In the genomic region with DNA sequence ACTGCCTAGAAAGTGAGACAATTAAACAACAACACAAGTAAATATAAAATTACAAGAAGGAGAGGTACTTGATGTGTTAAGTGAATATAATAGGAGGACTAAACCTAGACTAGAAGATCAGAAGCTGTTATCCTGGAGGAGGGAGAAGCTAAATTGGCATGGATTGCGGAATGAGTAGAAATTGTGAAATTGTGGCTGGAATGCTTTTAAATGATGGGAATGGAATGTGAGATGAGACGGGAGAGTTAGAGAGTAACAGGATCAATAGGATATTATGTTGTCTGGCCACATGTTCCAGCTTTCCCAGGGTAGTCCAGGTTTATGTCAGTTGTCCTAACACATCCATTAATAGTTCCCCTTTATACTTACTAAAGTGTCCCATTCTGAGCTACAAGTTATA, we compare ENCODE assay signal across 17 cellular contexts. TPM values are rescaled to one million over a fixed set of nuclear protein-coding genes. Genes with fewer than 3 reads are reported as not detected.
DNase-seq lines count a peak whose midpoint lies in the region; ATAC-seq, FAIRE-seq and TF ChIP-seq lines count a peak whose summit lies in the region.
"Had no signal": no experiment of that assay in that cellular context is flagged by ENCODE, and none has a peak within 500 bp of the region (broad histone marks: within the 10 kb centered on the region; RNA-seq: fewer than 3 reads in every experiment).

No MANE protein-coding gene starts in this region.

- no peak for TF ChIP-seq EP300 in Ishikawa (IDR thresholded peaks at IDR 0.05; ENCODE audit: borderline replicate concordance)

- H3K4me3 ChIP-seq in breast epithelium (no peak overlapping the region), fibroblast of mammary gland (ENCODE audit: control insufficient read depth, low read depth, low read length) (no peak overlapping the region)

- H3K27me3 Mint-ChIP-seq in MCF 10A (ENCODE audit: insufficient read depth, unreplicated experiment): no peaks in the 10 kb centered on the region
- H3K27me3 Mint-ChIP-seq: CD4-positive, alpha-beta T cell had no signal

- no peak for TF ChIP-seq RAD21 in Ishikawa (IDR thresholded peaks at IDR 0.05; ENCODE audit: low read depth)

- no peaks in the 10 kb centered on the region for H3K9me3 Mint-ChIP-seq in MCF 10A (ENCODE audit: unreplicated experiment)

- H3K36me3 ChIP-seq in breast epithelium: no peaks in the 10 kb centered on the region

- DNase-seq in MCF 10A (ENCODE audit: unreplicated experiment): peak; percentile 33
- no peak for DNase-seq in breast epithelium (ENCODE audit: low spot score in 2 of 2)
- DNase-seq in fibroblast of mammary gland (ENCODE audit: low read depth): peak; percentile 3
- peak; percentile 69 for DNase-seq in renal cortical epithelial cell (ENCODE audit: low read depth)
- no peak for DNase-seq in GM19239 (ENCODE audit: insufficient read length, low spot score)
- DNase-seq: Caco-2; CD4-positive, alpha-beta T cell; GOT3; H7; HFFc6 had no signal

- no peak overlapping the region for H3K27ac Mint-ChIP-seq in MCF 10A (ENCODE audit: low read depth, unreplicated experiment)
- H3K27ac Mint-ChIP-seq: CD4-positive, alpha-beta T cell; HFFc6 had no signal

- FAIRE-seq in GM19239 (lab: Jason Lieb, UNC): no peak
- FAIRE-seq: D721Med, G401.6, GM12891 had no signal

- POLR2A ChIA-PET in MCF 10A (lab: Yijun Ruan, JAX): no interaction called here

- TF ChIP-seq CTCF in MCF 10A (IDR thresholded peaks at IDR 0.05; ENCODE audit: unreplicated experiment): no peak
- TF ChIP-seq CTCF in breast epithelium (IDR thresholded peaks at IDR 0.05): no peak
- TF ChIP-seq CTCF in fibroblast of mammary gland (conservative IDR thresholded peaks at IDR 0.05; ENCODE audit: control insufficient read depth, insufficient read depth, low read depth, low read length): no peak

- H3K27me3 ChIP-seq in breast epithelium: no peaks in the 10 kb centered on the region

- no peaks in the 10 kb centered on the region for H3K4me1 Mint-ChIP-seq in MCF 10A (ENCODE audit: insufficient read depth, unreplicated experiment)

- H3K27ac ChIP-seq in breast epithelium: no peak overlapping the region
- H3K27ac ChIP-seq: C4-2B had no signal

- ATAC-seq in HG03342 (IDR thresholded peaks at IDR 0.05; ENCODE audit: unreplicated experiment): no peak
- ATAC-seq: HCT116 had no signal

- BruUV-seq in MCF 10A (replicated peaks; lab: Mats Ljungman, UMichigan): no TSS peak

- TF ChIP-seq POLR2A in breast epithelium (IDR thresholded peaks at IDR 0.05): no peak

- intact Hi-C loops in MCF 10A (cut with micrococcal nuclease) (no loop called here), breast epithelium (cut with DNase I; ENCODE audit: low total_unique reads) (no loop called here)

- CTCF ChIA-PET in MCF 10A (lab: Yijun Ruan, JAX): interaction anchor here (0.8 kb wide), 1 partner anchor 17 kb away, joined by 3 read pairs; no protein-coding TSS in a partner anchor

- H3K36me3 Mint-ChIP-seq in MCF 10A (ENCODE audit: insufficient read depth, unreplicated experiment): no peaks in the 10 kb centered on the region

- no peaks in the 10 kb centered on the region for H3K9me3 ChIP-seq in breast epithelium
- H3K9me3 ChIP-seq: Caco-2 had no signal

- no peak overlapping the region for H3K4me3 Mint-ChIP-seq in MCF 10A (ENCODE audit: unreplicated experiment)
- H3K4me3 Mint-ChIP-seq: CD4-positive, alpha-beta T cell; HFFc6 had no signal

- H3K4me1 ChIP-seq in breast epithelium: no peaks in the 10 kb centered on the region
- H3K4me1 ChIP-seq: Caco-2 had no signal

TF ChIP-seq in Ishikawa, 13 proteins besides CTCF, POLR2A, EP300 and RAD21:
- TF ChIP-seq NFIC (IDR thresholded peaks at IDR 0.05) (no peak), YY1 (IDR thresholded peaks at IDR 0.05; ENCODE audit: low read depth) (no peak), FOXM1 (IDR thresholded peaks at IDR 0.05; ENCODE audit: borderline replicate concordance, low read depth) (no peak), TCF12 (IDR thresholded peaks at IDR 0.05; ENCODE audit: low read depth) (no peak), CEBPB (IDR thresholded peaks at IDR 0.05) (0 out of 2 replicates have a peak, but pooled peaks have one; percentile 34)
- TF ChIP-seq, protein P1, sequence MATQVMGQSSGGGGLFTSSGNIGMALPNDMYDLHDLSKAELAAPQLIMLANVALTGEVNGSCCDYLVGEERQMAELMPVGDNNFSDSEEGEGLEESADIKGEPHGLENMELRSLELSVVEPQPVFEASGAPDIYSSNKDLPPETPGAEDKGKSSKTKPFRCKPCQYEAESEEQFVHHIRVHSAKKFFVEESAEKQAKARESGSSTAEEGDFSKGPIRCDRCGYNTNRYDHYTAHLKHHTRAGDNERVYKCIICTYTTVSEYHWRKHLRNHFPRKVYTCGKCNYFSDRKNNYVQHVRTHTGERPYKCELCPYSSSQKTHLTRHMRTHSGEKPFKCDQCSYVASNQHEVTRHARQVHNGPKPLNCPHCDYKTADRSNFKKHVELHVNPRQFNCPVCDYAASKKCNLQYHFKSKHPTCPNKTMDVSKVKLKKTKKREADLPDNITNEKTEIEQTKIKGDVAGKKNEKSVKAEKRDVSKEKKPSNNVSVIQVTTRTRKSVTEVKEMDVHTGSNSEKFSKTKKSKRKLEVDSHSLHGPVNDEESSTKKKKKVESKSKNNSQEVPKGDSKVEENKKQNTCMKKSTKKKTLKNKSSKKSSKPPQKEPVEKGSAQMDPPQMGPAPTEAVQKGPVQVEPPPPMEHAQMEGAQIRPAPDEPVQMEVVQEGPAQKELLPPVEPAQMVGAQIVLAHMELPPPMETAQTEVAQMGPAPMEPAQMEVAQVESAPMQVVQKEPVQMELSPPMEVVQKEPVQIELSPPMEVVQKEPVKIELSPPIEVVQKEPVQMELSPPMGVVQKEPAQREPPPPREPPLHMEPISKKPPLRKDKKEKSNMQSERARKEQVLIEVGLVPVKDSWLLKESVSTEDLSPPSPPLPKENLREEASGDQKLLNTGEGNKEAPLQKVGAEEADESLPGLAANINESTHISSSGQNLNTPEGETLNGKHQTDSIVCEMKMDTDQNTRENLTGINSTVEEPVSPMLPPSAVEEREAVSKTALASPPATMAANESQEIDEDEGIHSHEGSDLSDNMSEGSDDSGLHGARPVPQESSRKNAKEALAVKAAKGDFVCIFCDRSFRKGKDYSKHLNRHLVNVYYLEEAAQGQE (IDR thresholded peaks at IDR 0.05; ENCODE audit: low read depth): no peak
- TF ChIP-seq, protein P2, sequence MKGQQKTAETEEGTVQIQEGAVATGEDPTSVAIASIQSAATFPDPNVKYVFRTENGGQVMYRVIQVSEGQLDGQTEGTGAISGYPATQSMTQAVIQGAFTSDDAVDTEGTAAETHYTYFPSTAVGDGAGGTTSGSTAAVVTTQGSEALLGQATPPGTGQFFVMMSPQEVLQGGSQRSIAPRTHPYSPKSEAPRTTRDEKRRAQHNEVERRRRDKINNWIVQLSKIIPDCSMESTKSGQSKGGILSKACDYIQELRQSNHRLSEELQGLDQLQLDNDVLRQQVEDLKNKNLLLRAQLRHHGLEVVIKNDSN (IDR thresholded peaks at IDR 0.05): no peak
- TF ChIP-seq, protein P3, sequence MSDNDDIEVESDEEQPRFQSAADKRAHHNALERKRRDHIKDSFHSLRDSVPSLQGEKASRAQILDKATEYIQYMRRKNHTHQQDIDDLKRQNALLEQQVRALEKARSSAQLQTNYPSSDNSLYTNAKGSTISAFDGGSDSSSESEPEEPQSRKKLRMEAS (IDR thresholded peaks at IDR 0.05): no peak

RNA-seq across cellular contexts. Expression of a gene that starts 44.0 kb away (rescaled TPM):
- total RNA-seq in MCF 10A (2022): 17.0 and 20.1 TPM in 2 replicates
- 10 to 100 TPM; 11.3 to 29.8 (median 28.3) TPM for total RNA-seq in breast epithelium
- total RNA-seq in renal cortical epithelial cell: 25.9 and 82.4 TPM in 2 replicates
- total RNA-seq: HFFc6 had no signal

Comparison
In these comparisons a context has a peak if more than half of its experiments do, and no peak if none do; other contexts are left out.
1. DNase-seq: peak in MCF 10A (single experiment), fibroblast of mammary gland (single experiment) and renal cortical epithelial cell (single experiment); none in breast epithelium (0 of 2) and GM19239 (single experiment).